Comparison of ENCODE assay signal across 2 cellular contexts in the genomic region with DNA sequence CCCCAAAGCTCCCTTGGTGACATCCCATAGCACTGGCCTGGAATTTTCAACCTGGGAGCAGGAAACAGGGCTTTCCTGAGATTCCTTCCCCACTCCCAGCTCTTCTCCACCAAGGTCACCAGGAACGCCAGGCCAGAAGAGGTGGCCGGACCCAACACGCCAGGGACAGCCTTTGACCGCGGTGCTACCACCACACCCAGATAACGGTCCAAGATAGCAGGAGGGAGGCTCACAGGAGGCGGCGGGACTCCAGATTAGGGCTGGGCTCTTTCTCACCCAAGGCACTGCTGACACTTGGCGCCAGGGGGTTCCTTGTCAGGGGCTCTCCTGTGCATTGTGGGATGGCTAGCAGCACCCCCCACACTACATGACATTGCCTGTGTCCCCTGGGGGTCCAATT.
TF ChIP-seq lines count a peak whose summit lies in the region.

No MANE protein-coding gene starts in this region.

TF ChIP-seq in HEK293, 187 proteins besides CTCF, POLR2A, EP300 and RAD21:
- TF ChIP-seq GLIS2 (tag by site-specific recombination; IDR thresholded peaks at IDR 0.05) (0 out of 2 replicates have a peak, but pooled peaks have one; percentile 20), GLIS1 (tag by site-specific recombination; IDR thresholded peaks at IDR 0.05) (peak; percentile 57), MZF1 (tag by site-specific recombination; IDR thresholded peaks at IDR 0.05; ENCODE audit: borderline replicate concordance) (no peak)
TF ChIP-seq in HEK293: peak in this region for 2.

TF ChIP-seq in K562, 482 proteins besides CTCF, POLR2A, EP300 and RAD21 (continues in another document):
- no peak for TF ChIP-seq ATF1 (CRISPR knock-in tag; IDR thresholded peaks at IDR 0.05)
- TF ChIP-seq ATF1 (tag; IDR thresholded peaks at IDR 0.05): peak; percentile 63
- TF ChIP-seq, protein P1, sequence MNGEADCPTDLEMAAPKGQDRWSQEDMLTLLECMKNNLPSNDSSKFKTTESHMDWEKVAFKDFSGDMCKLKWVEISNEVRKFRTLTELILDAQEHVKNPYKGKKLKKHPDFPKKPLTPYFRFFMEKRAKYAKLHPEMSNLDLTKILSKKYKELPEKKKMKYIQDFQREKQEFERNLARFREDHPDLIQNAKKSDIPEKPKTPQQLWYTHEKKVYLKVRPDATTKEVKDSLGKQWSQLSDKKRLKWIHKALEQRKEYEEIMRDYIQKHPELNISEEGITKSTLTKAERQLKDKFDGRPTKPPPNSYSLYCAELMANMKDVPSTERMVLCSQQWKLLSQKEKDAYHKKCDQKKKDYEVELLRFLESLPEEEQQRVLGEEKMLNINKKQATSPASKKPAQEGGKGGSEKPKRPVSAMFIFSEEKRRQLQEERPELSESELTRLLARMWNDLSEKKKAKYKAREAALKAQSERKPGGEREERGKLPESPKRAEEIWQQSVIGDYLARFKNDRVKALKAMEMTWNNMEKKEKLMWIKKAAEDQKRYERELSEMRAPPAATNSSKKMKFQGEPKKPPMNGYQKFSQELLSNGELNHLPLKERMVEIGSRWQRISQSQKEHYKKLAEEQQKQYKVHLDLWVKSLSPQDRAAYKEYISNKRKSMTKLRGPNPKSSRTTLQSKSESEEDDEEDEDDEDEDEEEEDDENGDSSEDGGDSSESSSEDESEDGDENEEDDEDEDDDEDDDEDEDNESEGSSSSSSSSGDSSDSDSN (IDR thresholded peaks at IDR 0.05; ENCODE audit: borderline replicate concordance in 1 of 2, low read depth in 2 of 2, low read length in 2 of 2): peak in 1 of 2 experiments; percentile 80; a peak in 2 of 4 replicates
- TF ChIP-seq CBFB (CRISPR knock-in tag; IDR thresholded peaks at IDR 0.05): peak; percentile 69; the same call in 1 of the 2 replicates
- TF ChIP-seq, protein P2, sequence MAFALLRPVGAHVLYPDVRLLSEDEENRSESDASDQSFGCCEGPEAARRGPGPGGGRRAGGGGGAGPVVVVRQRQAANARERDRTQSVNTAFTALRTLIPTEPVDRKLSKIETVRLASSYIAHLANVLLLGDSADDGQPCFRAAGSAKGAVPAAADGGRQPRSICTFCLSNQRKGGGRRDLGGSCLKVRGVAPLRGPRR (CRISPR knock-in tag; IDR thresholded peaks at IDR 0.05): no peak
- TF ChIP-seq KLF6 (CRISPR knock-in tag; IDR thresholded peaks at IDR 0.05; ENCODE audit: borderline replicate concordance): peak; percentile 97
- TF ChIP-seq RNF2 (IDR thresholded peaks at IDR 0.05): peak; percentile 96; the same call in 1 of the 2 replicates
- peak; percentile 77; the same call in 1 of the 2 replicates for TF ChIP-seq HDAC2 (IDR thresholded peaks at IDR 0.05)
- peak; percentile 56; the same call in 1 of the 2 replicates for TF ChIP-seq NCOA1 (IDR thresholded peaks at IDR 0.05; ENCODE audit: low read depth)
- TF ChIP-seq CBX3 (IDR thresholded peaks at IDR 0.05; ENCODE audit: borderline replicate concordance in 1 of 2, low read length in 2 of 2): peak in 1 of 2 experiments; percentile 58; a peak in 1 of 3 replicates
- TF ChIP-seq FOSL1 (tag; conservative IDR thresholded peaks at IDR 0.05): 0 out of 2 replicates have a peak, but pooled peaks have one; percentile 18
- TF ChIP-seq JUNB (CRISPR knock-in tag; conservative IDR thresholded peaks at IDR 0.05): no peak
- peak; percentile 83; the same call in 1 of the 2 replicates for TF ChIP-seq MTA3 (IDR thresholded peaks at IDR 0.05; ENCODE audit: borderline replicate concordance)
- peak; percentile 81 for TF ChIP-seq NEUROD1 (IDR thresholded peaks at IDR 0.05; ENCODE audit: borderline replicate concordance, low read depth, low read length, partially characterized antibody)
- TF ChIP-seq TFAP4 (CRISPR knock-in tag; IDR thresholded peaks at IDR 0.05; ENCODE audit: borderline replicate concordance): no peak; the same call in 1 of the 2 replicates
- TF ChIP-seq CBFA2T3 (IDR thresholded peaks at IDR 0.05): peak; percentile 52
- TF ChIP-seq ZNF134 (CRISPR knock-in tag; conservative IDR thresholded peaks at IDR 0.05): 0 out of 2 replicates have a peak, but pooled peaks have one; percentile 26
- TF ChIP-seq RBBP5 (IDR thresholded peaks at IDR 0.05; ENCODE audit: borderline replicate concordance, insufficient read depth, low read length, poor library complexity, severe bottlenecking): peak; percentile 60
- TF ChIP-seq GATA2 (CRISPR knock-in tag; IDR thresholded peaks at IDR 0.05): peak; percentile 96
- peak; percentile 53; the same call in 1 of the 2 replicates for TF ChIP-seq NBN (IDR thresholded peaks at IDR 0.05; ENCODE audit: low read depth)
- peak; percentile 15; the same call in 1 of the 2 replicates for TF ChIP-seq PHF8 (IDR thresholded peaks at IDR 0.05; ENCODE audit: borderline replicate concordance, low read length)
- TF ChIP-seq PCBP1 (IDR thresholded peaks at IDR 0.05; ENCODE audit: low read depth, low read length, poor library complexity, severe bottlenecking): no peak
- TF ChIP-seq MEF2D (tag; conservative IDR thresholded peaks at IDR 0.05; ENCODE audit: low read depth): 0 out of 2 replicates have a peak, but pooled peaks have one; percentile 52
- TF ChIP-seq ZFP30 (CRISPR knock-in tag; IDR thresholded peaks at IDR 0.05; ENCODE audit: borderline replicate concordance): no peak
- peak; percentile 62 for TF ChIP-seq HMGN3 (IDR thresholded peaks at IDR 0.05; ENCODE audit: borderline replicate concordance, extremely low read depth, insufficient read length, low read depth, low read length)
- no peak for TF ChIP-seq SAFB (IDR thresholded peaks at IDR 0.05; ENCODE audit: borderline replicate concordance, low read depth, low read length)
- peak; percentile 98 for TF ChIP-seq KLF1 (tag; IDR thresholded peaks at IDR 0.05)
- TF ChIP-seq POLR2G (IDR thresholded peaks at IDR 0.05; ENCODE audit: low read depth, low read length): peak; percentile 62
- TF ChIP-seq ZFP36 (IDR thresholded peaks at IDR 0.05; ENCODE audit: low read depth, low read length, partially characterized antibody): peak; percentile 41
- TF ChIP-seq, protein P3, sequence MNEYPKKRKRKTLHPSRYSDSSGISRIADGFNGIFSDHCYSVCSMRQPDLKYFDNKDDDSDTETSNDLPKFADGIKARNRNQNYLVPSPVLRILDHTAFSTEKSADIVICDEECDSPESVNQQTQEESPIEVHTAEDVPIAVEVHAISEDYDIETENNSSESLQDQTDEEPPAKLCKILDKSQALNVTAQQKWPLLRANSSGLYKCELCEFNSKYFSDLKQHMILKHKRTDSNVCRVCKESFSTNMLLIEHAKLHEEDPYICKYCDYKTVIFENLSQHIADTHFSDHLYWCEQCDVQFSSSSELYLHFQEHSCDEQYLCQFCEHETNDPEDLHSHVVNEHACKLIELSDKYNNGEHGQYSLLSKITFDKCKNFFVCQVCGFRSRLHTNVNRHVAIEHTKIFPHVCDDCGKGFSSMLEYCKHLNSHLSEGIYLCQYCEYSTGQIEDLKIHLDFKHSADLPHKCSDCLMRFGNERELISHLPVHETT (CRISPR knock-in tag; conservative IDR thresholded peaks at IDR 0.05 in 1 of 2, IDR thresholded peaks at IDR 0.05 in 1 of 2): peak in 1 of 2 experiments; percentile 73; a peak in 2 of 4 replicates
- TF ChIP-seq, protein P4, sequence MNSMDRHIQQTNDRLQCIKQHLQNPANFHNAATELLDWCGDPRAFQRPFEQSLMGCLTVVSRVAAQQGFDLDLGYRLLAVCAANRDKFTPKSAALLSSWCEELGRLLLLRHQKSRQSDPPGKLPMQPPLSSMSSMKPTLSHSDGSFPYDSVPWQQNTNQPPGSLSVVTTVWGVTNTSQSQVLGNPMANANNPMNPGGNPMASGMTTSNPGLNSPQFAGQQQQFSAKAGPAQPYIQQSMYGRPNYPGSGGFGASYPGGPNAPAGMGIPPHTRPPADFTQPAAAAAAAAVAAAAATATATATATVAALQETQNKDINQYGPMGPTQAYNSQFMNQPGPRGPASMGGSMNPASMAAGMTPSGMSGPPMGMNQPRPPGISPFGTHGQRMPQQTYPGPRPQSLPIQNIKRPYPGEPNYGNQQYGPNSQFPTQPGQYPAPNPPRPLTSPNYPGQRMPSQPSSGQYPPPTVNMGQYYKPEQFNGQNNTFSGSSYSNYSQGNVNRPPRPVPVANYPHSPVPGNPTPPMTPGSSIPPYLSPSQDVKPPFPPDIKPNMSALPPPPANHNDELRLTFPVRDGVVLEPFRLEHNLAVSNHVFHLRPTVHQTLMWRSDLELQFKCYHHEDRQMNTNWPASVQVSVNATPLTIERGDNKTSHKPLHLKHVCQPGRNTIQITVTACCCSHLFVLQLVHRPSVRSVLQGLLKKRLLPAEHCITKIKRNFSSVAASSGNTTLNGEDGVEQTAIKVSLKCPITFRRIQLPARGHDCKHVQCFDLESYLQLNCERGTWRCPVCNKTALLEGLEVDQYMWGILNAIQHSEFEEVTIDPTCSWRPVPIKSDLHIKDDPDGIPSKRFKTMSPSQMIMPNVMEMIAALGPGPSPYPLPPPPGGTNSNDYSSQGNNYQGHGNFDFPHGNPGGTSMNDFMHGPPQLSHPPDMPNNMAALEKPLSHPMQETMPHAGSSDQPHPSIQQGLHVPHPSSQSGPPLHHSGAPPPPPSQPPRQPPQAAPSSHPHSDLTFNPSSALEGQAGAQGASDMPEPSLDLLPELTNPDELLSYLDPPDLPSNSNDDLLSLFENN (IDR thresholded peaks at IDR 0.05; ENCODE audit: low read depth in 2 of 2, low read length in 2 of 2): no peak
- TF ChIP-seq TAF1 (IDR thresholded peaks at IDR 0.05; ENCODE audit: control insufficient read depth, extremely low read depth, insufficient read depth, low read length, severe bottlenecking): peak; percentile 37
- TF ChIP-seq RNF219 (CRISPR knock-in tag; IDR thresholded peaks at IDR 0.05): no peak
- TF ChIP-seq KLF16 (IDR thresholded peaks at IDR 0.05): 0 out of 2 replicates have a peak, but pooled peaks have one; percentile 32
- TF ChIP-seq TEAD4 (IDR thresholded peaks at IDR 0.05; ENCODE audit: low read length): peak; percentile 39; the same call in 1 of the 2 replicates
- TF ChIP-seq TEAD4 (CRISPR knock-in tag; IDR thresholded peaks at IDR 0.05; ENCODE audit: borderline replicate concordance): no peak
- peak; percentile 69 for TF ChIP-seq CREM (IDR thresholded peaks at IDR 0.05; ENCODE audit: low read depth)
- TF ChIP-seq YBX1 (IDR thresholded peaks at IDR 0.05): no peak
- no peak for TF ChIP-seq MCM3 (IDR thresholded peaks at IDR 0.05)
- no peak for TF ChIP-seq ZFPM2 (CRISPR knock-in tag; IDR thresholded peaks at IDR 0.05)
- TF ChIP-seq ZNF583 (CRISPR knock-in tag; IDR thresholded peaks at IDR 0.05): peak; percentile 65; the same call in 1 of the 2 replicates
- TF ChIP-seq ZEB2 (IDR thresholded peaks at IDR 0.05): peak; percentile 84; the same call in 1 of the 2 replicates
- TF ChIP-seq ZKSCAN1 (IDR thresholded peaks at IDR 0.05; ENCODE audit: low read depth, low read length): peak; percentile 84; the same call in 1 of the 2 replicates
- TF ChIP-seq HDAC1 (IDR thresholded peaks at IDR 0.05): peak in 1 of 2 experiments; percentile 78; a peak in 2 of 4 replicates
- TF ChIP-seq MLLT1 (IDR thresholded peaks at IDR 0.05): 0 out of 4 replicates have a peak, but pooled peaks of 1 of the 2 experiments have one; percentile 65
- TF ChIP-seq, protein P5, sequence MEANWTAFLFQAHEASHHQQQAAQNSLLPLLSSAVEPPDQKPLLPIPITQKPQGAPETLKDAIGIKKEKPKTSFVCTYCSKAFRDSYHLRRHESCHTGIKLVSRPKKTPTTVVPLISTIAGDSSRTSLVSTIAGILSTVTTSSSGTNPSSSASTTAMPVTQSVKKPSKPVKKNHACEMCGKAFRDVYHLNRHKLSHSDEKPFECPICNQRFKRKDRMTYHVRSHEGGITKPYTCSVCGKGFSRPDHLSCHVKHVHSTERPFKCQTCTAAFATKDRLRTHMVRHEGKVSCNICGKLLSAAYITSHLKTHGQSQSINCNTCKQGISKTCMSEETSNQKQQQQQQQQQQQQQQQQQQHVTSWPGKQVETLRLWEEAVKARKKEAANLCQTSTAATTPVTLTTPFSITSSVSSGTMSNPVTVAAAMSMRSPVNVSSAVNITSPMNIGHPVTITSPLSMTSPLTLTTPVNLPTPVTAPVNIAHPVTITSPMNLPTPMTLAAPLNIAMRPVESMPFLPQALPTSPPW (CRISPR knock-in tag; IDR thresholded peaks at IDR 0.05): peak; percentile 58
